Comparison of ENCODE assay signal across 13 cellular contexts in genomic region chr9:99038396-99038795, GRCh38.
"Had no signal": no experiment of that assay in that cellular context is flagged by ENCODE, and none has a peak within 500 bp of the region (broad histone marks: within the 10 kb centered on the region; RNA-seq: fewer than 3 reads in every experiment).

No MANE protein-coding gene starts in this region.

- DNase-seq: activated CD4-positive, alpha-beta T cell treated with anti-CD3 and anti-CD28 coated beads, Interleukin-2, amount 50 U/mL, for 1 hour; activated CD8-positive, alpha-beta memory T cell treated with anti-CD3 and anti-CD28 coated beads for 24 hours; activated naive CD4-positive, alpha-beta T cell; hypothalamus; mesendoderm; stimulated activated CD4-positive, alpha-beta T cell treated with anti-CD3 and anti-CD28 coated beads, Interleukin-4, amount 100 ng/mL, for 24 hours; stimulated activated naive CD4-positive, alpha-beta T cell; substantia nigra; trophoblast cell had no signal

- ATAC-seq: activated CD4-positive, CD25-positive, alpha-beta regulatory T cell treated with anti-CD3 and anti-CD28 coated beads, Interleukin-2, amount 50 U/mL, for 24 hours had no signal

- H3K79me2 ChIP-seq: parathyroid adenoma had no signal

- H3K4me3 ChIP-seq: dorsolateral prefrontal cortex, esophagus muscularis mucosa had no signal

- H3K4me1 ChIP-seq: parathyroid adenoma had no signal

- H2AFZ ChIP-seq: parathyroid adenoma had no signal

- H3K9me3 ChIP-seq: esophagus muscularis mucosa had no signal

- H3K27me3 ChIP-seq: dorsolateral prefrontal cortex, esophagus muscularis mucosa had no signal

- H3K27ac ChIP-seq: esophagus muscularis mucosa, parathyroid adenoma had no signal

- H3K9ac ChIP-seq: parathyroid adenoma had no signal
